In the genomic region with DNA sequence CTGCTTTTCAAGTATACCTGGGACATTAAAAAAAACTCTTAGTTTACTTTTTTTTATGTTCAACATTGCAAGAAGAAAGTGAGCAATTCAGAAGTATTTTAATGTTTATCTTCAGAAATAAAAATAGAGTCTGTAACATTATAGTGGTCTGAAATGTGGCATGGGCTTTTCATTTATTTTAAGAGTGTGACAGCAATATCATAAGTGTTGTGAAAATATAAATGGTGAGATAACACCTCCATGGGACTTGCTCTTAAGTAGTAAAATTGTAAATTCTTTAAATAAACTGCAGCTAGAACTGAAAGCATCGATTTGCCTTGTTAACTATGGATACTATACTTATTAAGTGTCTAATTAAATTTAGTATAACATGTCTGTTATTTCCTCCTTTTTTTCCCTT, we compare ENCODE assay signal across 16 cellular contexts. TPM values are rescaled to one million over a fixed set of nuclear protein-coding genes. Genes with fewer than 3 reads are reported as not detected.
A peak's percentile ranks its signal among the peaks of the same experiment; 100 is the strongest.
DNase-seq lines count a peak whose midpoint lies in the region; ATAC-seq and TF ChIP-seq lines count a peak whose summit lies in the region.
"Had no signal": no experiment of that assay in that cellular context is flagged by ENCODE, and none has a peak within 500 bp of the region (broad histone marks: within the 10 kb centered on the region; RNA-seq: fewer than 3 reads in every experiment).

No MANE protein-coding gene starts in this region.

- intact Hi-C loops in natural killer cell (cut with micrococcal nuclease): loop anchor here (2.0 to 5.0 kb wide), 2 partner anchors 27 to 48 kb away; a partner anchor contains a TSS

- DNase-seq in effector memory CD8-positive, alpha-beta T cell: no peak
- DNase-seq in natural killer cell (no peak), UCSD-AML1 (lab: John Stamatoyannopoulos, UW; ENCODE audit: unreplicated experiment) (no peak), hippocampal formation (lab: John Stamatoyannopoulos, UW) (no peak), NCI-H345 treated with DMSO at 0.1 percent for 48 hours (lab: John Stamatoyannopoulos, UW; ENCODE audit: unreplicated experiment) (no peak)
- DNase-seq in stimulated activated effector memory CD8-positive, alpha-beta T cell treated with anti-CD3 and anti-CD28 coated beads, Interleukin-12 subunit alpha, Interleukin-12 subunit beta, amount 100 ng/mL, for 72 hours (ENCODE audit: low spot score in 2 of 2): no peak
- DNase-seq: Caco-2; CD4-positive, CD25-positive, alpha-beta regulatory T cell; CD8-positive, alpha-beta T cell; DMS153; DND-41; GM23248; H7; HCEC 1CT had no signal

- no peak for TF ChIP-seq CTCF in natural killer cell (IDR thresholded peaks at IDR 0.05)

- peak overlapping the region in 1 of 2 donors; percentile 96 for H3K27ac Mint-ChIP-seq in effector memory CD8-positive, alpha-beta T cell
- peak overlapping the region; percentile 79 to 82 for H3K27ac Mint-ChIP-seq in natural killer cell
- H3K27ac Mint-ChIP-seq in stimulated activated effector memory CD8-positive, alpha-beta T cell treated with anti-CD3 and anti-CD28 coated beads, Interleukin-12 subunit alpha, Interleukin-12 subunit beta, amount 100 ng/mL, for 72 hours: peak overlapping the region; percentile 87
- H3K27ac Mint-ChIP-seq: B cell; CD4-positive, CD25-positive, alpha-beta regulatory T cell; CD8-positive, alpha-beta T cell had no signal

- no peaks in the 10 kb centered on the region for H3K27me3 Mint-ChIP-seq in effector memory CD8-positive, alpha-beta T cell
- no peaks in the 10 kb centered on the region for H3K27me3 Mint-ChIP-seq in natural killer cell (ENCODE audit: low read depth in 2 of 2)
- H3K27me3 Mint-ChIP-seq: B cell; CD4-positive, CD25-positive, alpha-beta regulatory T cell had no signal

- H3K9me3 Mint-ChIP-seq in effector memory CD8-positive, alpha-beta T cell: no peaks in the 10 kb centered on the region
- H3K9me3 Mint-ChIP-seq in natural killer cell: no peaks in the 10 kb centered on the region
- no peaks in the 10 kb centered on the region for H3K9me3 Mint-ChIP-seq in stimulated activated effector memory CD8-positive, alpha-beta T cell treated with anti-CD3 and anti-CD28 coated beads, Interleukin-12 subunit alpha, Interleukin-12 subunit beta, amount 100 ng/mL, for 72 hours
- H3K9me3 Mint-ChIP-seq: CD4-positive, CD25-positive, alpha-beta regulatory T cell; CD8-positive, alpha-beta T cell had no signal

- peak overlapping the region in 1 of 2 donors; percentile 75 for H3K4me3 Mint-ChIP-seq in effector memory CD8-positive, alpha-beta T cell
- peak overlapping the region; percentile 75 for H3K4me3 Mint-ChIP-seq in natural killer cell
- H3K4me3 Mint-ChIP-seq in stimulated activated effector memory CD8-positive, alpha-beta T cell treated with anti-CD3 and anti-CD28 coated beads, Interleukin-12 subunit alpha, Interleukin-12 subunit beta, amount 100 ng/mL, for 72 hours: peak overlapping the region; percentile 8
- H3K4me3 Mint-ChIP-seq: B cell; CD4-positive, CD25-positive, alpha-beta regulatory T cell; CD8-positive, alpha-beta T cell had no signal

- H3K36me3 Mint-ChIP-seq in effector memory CD8-positive, alpha-beta T cell (ENCODE audit: insufficient read depth): peaks cover 34% of the 10 kb centered on the region
- H3K36me3 Mint-ChIP-seq in natural killer cell: no peaks in the 10 kb centered on the region
- peaks cover 16% of the 10 kb centered on the region for H3K36me3 Mint-ChIP-seq in stimulated activated effector memory CD8-positive, alpha-beta T cell treated with anti-CD3 and anti-CD28 coated beads, Interleukin-12 subunit alpha, Interleukin-12 subunit beta, amount 100 ng/mL, for 72 hours

- peak; percentile 15 for ATAC-seq in effector memory CD8-positive, alpha-beta T cell (replicated peaks)
- peak; percentile 61 to 73 (median 72) for ATAC-seq in natural killer cell
- ATAC-seq in stimulated activated effector memory CD8-positive, alpha-beta T cell treated with anti-CD3 and anti-CD28 coated beads, Interleukin-12 subunit alpha, Interleukin-12 subunit beta, amount 100 ng/mL, for 72 hours: no peak
- ATAC-seq: CD8-positive, alpha-beta T cell had no signal

- H3K4me1 Mint-ChIP-seq in effector memory CD8-positive, alpha-beta T cell (ENCODE audit: low read depth in 2 of 2): peaks cover 14 to 24% of the 10 kb centered on the region in 2 donors
- peaks cover 45 to 64% of the 10 kb centered on the region in 2 donors for H3K4me1 Mint-ChIP-seq in natural killer cell
- peaks cover 25% of the 10 kb centered on the region for H3K4me1 Mint-ChIP-seq in stimulated activated effector memory CD8-positive, alpha-beta T cell treated with anti-CD3 and anti-CD28 coated beads, Interleukin-12 subunit alpha, Interleukin-12 subunit beta, amount 100 ng/mL, for 72 hours

RNA-seq across cellular contexts. Expression of a gene that starts 48.8 kb away (rescaled TPM):
- total RNA-seq in natural killer cell: under 1 TPM in 1 of 3 donors, not detected in 2; 0.43 TPM
- total RNA-seq: A172, B cell had no signal

RNA-seq across cellular contexts. Expression of a gene that starts 48.9 kb away (rescaled TPM):
- 10 to 100 TPM; 29.3 to 38.6 (median 32.0) TPM for total RNA-seq in natural killer cell

RNA-seq across cellular contexts. Expression of a gene that starts 58.3 kb away (rescaled TPM):
- total RNA-seq in natural killer cell: 100 to 1,000 TPM; 122 to 157 (median 136) TPM
